Comparison of ENCODE assay signal across 27 cellular contexts in genomic region chr2:5985551-5986229, GRCh38.
"Had no signal": no experiment of that assay in that cellular context is flagged by ENCODE, and none has a peak within 500 bp of the region (broad histone marks: within the 10 kb centered on the region; RNA-seq: fewer than 3 reads in every experiment).

No MANE protein-coding gene starts in this region.

- ATAC-seq: activated naive CD4-positive, alpha-beta T cell treated with anti-CD3 and anti-CD28 coated beads, Interleukin-2, amount 50 U/mL, for 72 hours; activated T-helper 17 cell treated with anti-CD3 and anti-CD28 coated beads, Interleukin-2, amount 50 U/mL, for 72 hours; esophagus mucosa; gastrocnemius medialis; heart left ventricle; left ventricle myocardium superior; natural killer cell; stimulated activated memory B cell treated with anti-CD40 and anti-IgM and Interleukin-4, amounts not matched to agents 10 μg/mL and 1 μg/mL and 100 μg/mL, for 72 hours had no signal

- FAIRE-seq: endothelial cell of umbilical vein, islet of Langerhans had no signal

- H3K4me1 ChIP-seq: gastrocnemius medialis, transverse colon, uterus had no signal

- H3K9me3 Mint-ChIP-seq: activated naive CD4-positive, alpha-beta T cell treated with anti-CD3 and anti-CD28 coated beads, Interleukin-2, amount 50 U/mL, for 72 hours; activated T-cell treated with anti-CD3 and anti-CD28 coated beads, Interleukin-2, amount 50 U/mL, for 24 hours; activated T-helper 17 cell treated with anti-CD3 and anti-CD28 coated beads, Interleukin-2, amount 50 U/mL, for 72 hours; dendritic cell treated with granulocyte-macrophage colony-stimulating factor and Interleukin-4, amounts not matched to agents 40 ng/mL and 50 ng/mL, for 4 days; stimulated activated memory B cell treated with anti-CD40 and anti-IgM and Interleukin-4, amounts not matched to agents 10 μg/mL and 1 μg/mL and 100 μg/mL, for 72 hours; T-helper 2 cell treated with Interferon-gamma antibody and Interleukin-4, amounts not matched to agents 5 μg/mL and 100 μg/mL, for 36 hours had no signal

- H3K36me3 Mint-ChIP-seq: activated naive CD4-positive, alpha-beta T cell treated with anti-CD3 and anti-CD28 coated beads, Interleukin-2, amount 50 U/mL, for 72 hours; natural killer cell; stimulated activated memory B cell treated with anti-CD40 and anti-IgM and Interleukin-4, amounts not matched to agents 10 μg/mL and 1 μg/mL and 100 μg/mL, for 72 hours had no signal

- H3K9me3 ChIP-seq: gastrocnemius medialis, heart left ventricle, sigmoid colon, stomach, transverse colon, uterus had no signal

- H3K36me3 ChIP-seq: brain microvascular endothelial cell, gastrocnemius medialis, heart left ventricle, sigmoid colon, stomach, transverse colon, uterus, WERI-Rb-1 had no signal

- H3K4me1 Mint-ChIP-seq: activated T-helper 17 cell treated with anti-CD3 and anti-CD28 coated beads, Interleukin-2, amount 50 U/mL, for 72 hours; natural killer cell; stimulated activated memory B cell treated with anti-CD40 and anti-IgM and Interleukin-4, amounts not matched to agents 10 μg/mL and 1 μg/mL and 100 μg/mL, for 72 hours had no signal

- H3K4me3 Mint-ChIP-seq: activated T-cell treated with anti-CD3 and anti-CD28 coated beads, Interleukin-2, amount 50 U/mL, for 24 hours; activated T-helper 17 cell treated with anti-CD3 and anti-CD28 coated beads, Interleukin-2, amount 50 U/mL, for 72 hours; dendritic cell treated with granulocyte-macrophage colony-stimulating factor and Interleukin-4, amounts not matched to agents 40 ng/mL and 50 ng/mL, for 4 days; natural killer cell; stimulated activated memory B cell treated with anti-CD40 and anti-IgM and Interleukin-4, amounts not matched to agents 10 μg/mL and 1 μg/mL and 100 μg/mL, for 72 hours; T-helper 2 cell treated with Interferon-gamma antibody and Interleukin-4, amounts not matched to agents 5 μg/mL and 100 μg/mL, for 36 hours had no signal

- H3K27ac Mint-ChIP-seq: activated naive CD4-positive, alpha-beta T cell treated with anti-CD3 and anti-CD28 coated beads, Interleukin-2, amount 50 U/mL, for 72 hours; activated T-cell treated with anti-CD3 and anti-CD28 coated beads, Interleukin-2, amount 50 U/mL, for 24 hours; activated T-helper 17 cell treated with anti-CD3 and anti-CD28 coated beads, Interleukin-2, amount 50 U/mL, for 72 hours; dendritic cell treated with granulocyte-macrophage colony-stimulating factor and Interleukin-4, amounts not matched to agents 40 ng/mL and 50 ng/mL, for 4 days; natural killer cell; stimulated activated memory B cell treated with anti-CD40 and anti-IgM and Interleukin-4, amounts not matched to agents 10 μg/mL and 1 μg/mL and 100 μg/mL, for 72 hours; T-helper 2 cell treated with Interferon-gamma antibody and Interleukin-4, amounts not matched to agents 5 μg/mL and 100 μg/mL, for 36 hours had no signal

- H3K27me3 Mint-ChIP-seq: activated T-helper 17 cell treated with anti-CD3 and anti-CD28 coated beads, Interleukin-2, amount 50 U/mL, for 72 hours; dendritic cell treated with granulocyte-macrophage colony-stimulating factor and Interleukin-4, amounts not matched to agents 40 ng/mL and 50 ng/mL, for 4 days; stimulated activated memory B cell treated with anti-CD40 and anti-IgM and Interleukin-4, amounts not matched to agents 10 μg/mL and 1 μg/mL and 100 μg/mL, for 72 hours had no signal

- H3K4me3 ChIP-seq: gastrocnemius medialis, heart left ventricle, sigmoid colon, smooth muscle cell, stomach, transverse colon, uterus had no signal

- DNase-seq: activated CD4-positive, alpha-beta T cell treated with anti-CD3 and anti-CD28 coated beads for 1 hour; activated CD4-positive, alpha-beta T cell treated with anti-CD3 and anti-CD28 coated beads, Interleukin-2, amount 50 U/mL, for 1 hour; activated T-cell treated with anti-CD3 and anti-CD28 coated beads, Interleukin-2, amount 50 U/mL, for 24 hours; brain microvascular endothelial cell; effector memory CD4-positive, alpha-beta T cell; gastrocnemius medialis; heart left ventricle; left ventricle myocardium superior; mammary epithelial cell; midbrain; natural killer cell; occipital lobe; sigmoid colon; stimulated activated CD4-positive, alpha-beta T cell treated with anti-CD3 and anti-CD28 coated beads, Interleukin-15, amount 100 ng/mL, for 24 hours; stomach; transverse colon; uterus; WERI-Rb-1 had no signal

- H3K27ac ChIP-seq: brain microvascular endothelial cell, gastrocnemius medialis, heart left ventricle, sigmoid colon, stomach, transverse colon, uterus, WERI-Rb-1 had no signal

- H3K27me3 ChIP-seq: brain microvascular endothelial cell, uterus had no signal
